ENCODE assay signal across 16 cellular contexts in the genomic region with DNA sequence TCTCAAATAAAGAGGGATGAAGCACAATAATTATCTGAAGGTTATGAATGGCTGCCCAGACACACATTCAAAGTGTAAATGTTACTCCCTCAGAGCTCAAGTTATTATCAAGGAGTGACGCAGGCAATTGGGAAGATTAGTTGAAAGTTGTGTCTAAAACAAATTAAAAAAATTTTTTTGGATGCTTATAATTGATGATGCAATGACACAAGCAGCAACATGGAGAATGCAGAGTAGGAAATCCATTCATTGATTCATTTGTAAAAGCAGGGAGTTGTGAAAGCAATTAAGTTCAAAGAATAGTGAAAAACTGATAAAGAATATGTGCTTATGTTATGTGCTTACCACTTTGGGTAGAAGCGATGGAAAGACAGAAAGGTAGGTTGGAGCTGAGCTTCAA.
"Had no signal": no experiment of that assay in that cellular context is flagged by ENCODE, and none has a peak within 500 bp of the region (broad histone marks: within the 10 kb centered on the region; RNA-seq: fewer than 3 reads in every experiment).

No MANE protein-coding gene starts in this region.

- H3K9me3 Mint-ChIP-seq: activated CD4-positive, alpha-beta memory T cell treated with anti-CD3 and anti-CD28 coated beads, Interleukin-2, amount 10 ng/mL, durations not matched to agents 7 days and 5 days; naive thymus-derived CD8-positive, alpha-beta T cell had no signal

- H3K27ac ChIP-seq: brain microvascular endothelial cell, esophagus squamous epithelium, ovary, VCaP had no signal

- H3K27ac Mint-ChIP-seq: activated CD4-positive, alpha-beta memory T cell treated with anti-CD3 and anti-CD28 coated beads, Interleukin-2, amount 10 ng/mL, durations not matched to agents 7 days and 5 days had no signal

- ATAC-seq: heart left ventricle; left lobe of liver; mucosa of descending colon; naive thymus-derived CD8-positive, alpha-beta T cell had no signal

- H3K36me3 ChIP-seq: heart left ventricle, ovary had no signal

- H3K9me3 ChIP-seq: esophagus squamous epithelium, heart left ventricle, mucosa of descending colon, ovary had no signal

- H3K4me3 ChIP-seq: esophagus squamous epithelium, heart left ventricle, mucosa of descending colon, ovary had no signal

- H3K27me3 ChIP-seq: brain microvascular endothelial cell, esophagus squamous epithelium, heart left ventricle, ovary had no signal

- H3K4me3 Mint-ChIP-seq: activated CD4-positive, alpha-beta memory T cell treated with anti-CD3 and anti-CD28 coated beads, Interleukin-2, amount 10 ng/mL, durations not matched to agents 7 days and 5 days had no signal

- DNase-seq: activated CD4-positive, alpha-beta memory T cell treated with anti-CD3 and anti-CD28 coated beads, Interleukin-2, amount 10 ng/mL, durations not matched to agents 7 days and 5 days; activated naive CD4-positive, alpha-beta T cell treated with Interleukin-2 at 50 U/mL for 16 hours; amygdala; brain microvascular endothelial cell; esophagus squamous epithelium; foreskin fibroblast; heart left ventricle; islet precursor cell; mucosa of descending colon; naive thymus-derived CD8-positive, alpha-beta T cell; ovary; stimulated activated CD4-positive, alpha-beta T cell treated with anti-CD3 and anti-CD28 coated beads, Interleukin-4, amount 100 ng/mL, for 1 hour; stimulated activated CD8-positive, alpha-beta memory T cell treated with anti-CD3 and anti-CD28 coated beads, Interleukin-4, amount 100 ng/mL, for 48 hours; T1000 had no signal

- H3K27me3 Mint-ChIP-seq: activated CD4-positive, alpha-beta memory T cell treated with anti-CD3 and anti-CD28 coated beads, Interleukin-2, amount 10 ng/mL, durations not matched to agents 7 days and 5 days; naive thymus-derived CD8-positive, alpha-beta T cell had no signal
